In genomic region chr10:103998803-103999202, GRCh38 we compare ENCODE assay signal across 6 cellular contexts.
"Had no signal": no experiment of that assay in that cellular context is flagged by ENCODE, and none has a peak within 500 bp of the region (broad histone marks: within the 10 kb centered on the region; RNA-seq: fewer than 3 reads in every experiment).

No MANE protein-coding gene starts in this region.

- ATAC-seq: GM23338 had no signal

- H2AFZ ChIP-seq: GM23338 had no signal

- H3K27ac ChIP-seq: HL-60 had no signal

- H3K4me2 ChIP-seq: GM23338 had no signal

- H3K4me3 ChIP-seq: GM23338 had no signal

- FAIRE-seq: H1 had no signal

- DNase-seq: H9, HCEC 1CT, KG1 had no signal
